Comparison of ENCODE assay signal across 15 cellular contexts in the genomic region with DNA sequence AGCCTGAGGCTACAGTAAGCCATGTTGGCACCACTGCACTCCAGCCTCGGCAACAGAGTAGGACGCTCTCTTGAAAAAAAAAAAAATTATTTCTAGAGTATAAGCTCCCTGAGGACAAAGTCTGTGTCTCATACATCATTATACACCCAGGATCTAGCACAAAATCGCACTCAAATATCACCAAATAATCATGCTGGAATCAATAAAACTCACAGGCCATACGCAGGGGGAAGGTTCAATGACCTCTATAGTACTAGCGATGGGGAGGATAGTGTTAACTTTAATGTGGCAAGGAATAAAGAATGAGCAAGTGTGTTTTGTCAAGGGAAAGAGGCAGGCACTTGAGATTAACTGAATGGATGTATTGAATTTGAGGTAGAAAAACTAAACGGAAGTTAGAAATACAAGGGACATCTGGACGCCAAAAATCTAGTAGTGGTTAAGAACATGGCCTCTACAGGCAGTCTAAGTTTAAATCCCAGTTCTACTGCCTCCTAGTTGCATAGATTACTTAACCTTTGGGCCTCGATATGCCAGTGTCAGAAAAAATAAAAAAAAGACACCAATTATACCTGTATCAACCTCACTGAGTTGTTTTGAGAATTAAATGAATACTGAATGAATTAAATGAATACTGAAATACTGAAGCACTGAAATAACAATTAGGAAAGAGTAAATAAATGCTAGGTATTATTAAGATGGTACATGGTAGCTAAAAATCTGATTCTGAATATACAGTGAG. TPM values are rescaled to one million over a fixed set of nuclear protein-coding genes. Genes with fewer than 3 reads are reported as not detected.
DNase-seq lines count a peak whose midpoint lies in the region; ATAC-seq and TF ChIP-seq lines count a peak whose summit lies in the region.
"Had no signal": no experiment of that assay in that cellular context is flagged by ENCODE, and none has a peak within 500 bp of the region (broad histone marks: within the 10 kb centered on the region; RNA-seq: fewer than 3 reads in every experiment).

No MANE protein-coding gene starts in this region.

- no peak for DNase-seq in CD4-positive, alpha-beta T cell
- no peak for DNase-seq in HFFc6
- no peak for DNase-seq in chondrocyte (ENCODE audit: low spot score)
- DNase-seq in trophoblast cell = no peak
- no peak for DNase-seq in DMS 273 (lab: John Stamatoyannopoulos, UW; ENCODE audit: unreplicated experiment)
- no peak for DNase-seq in aorta
- DNase-seq in hepatocyte (ENCODE audit: low spot score) = no peak
- DNase-seq: AML-193, DND-41, GDM1, NCI-H1417, NCI-H2029 treated with DMSO at 0.1 percent for 48 hours, NCI-H524 had no signal

- H2BK5ac ChIP-seq in trophoblast cell (ENCODE audit: low read depth, low read length, poor library complexity) = no peak overlapping the region

- H3K27ac Mint-ChIP-seq in CD4-positive, alpha-beta T cell = peak overlapping the region; percentile 1
- H3K27ac Mint-ChIP-seq in HFFc6 (0 out of 2 replicates have a peak overlapping the region, but pooled peaks have one; percentile 48), chondrocyte (ENCODE audit: unreplicated experiment) (peak overlapping the region; percentile 42)
- H3K27ac Mint-ChIP-seq: GM23338 had no signal

- no peaks in the 10 kb centered on the region for H3K27me3 Mint-ChIP-seq in CD4-positive, alpha-beta T cell
- H3K27me3 Mint-ChIP-seq in HFFc6 (ENCODE audit: insufficient read depth) = no peaks in the 10 kb centered on the region
- no peaks in the 10 kb centered on the region for H3K27me3 Mint-ChIP-seq in chondrocyte (ENCODE audit: low read depth)

- no peak overlapping the region for H2AK5ac ChIP-seq in trophoblast cell (ENCODE audit: low read length)

- H3K79me2 ChIP-seq in trophoblast cell (ENCODE audit: control insufficient read depth, insufficient read depth, low read length, poor library complexity) = peaks cover 16% of the 10 kb centered on the region
- H3K79me2 ChIP-seq in hepatocyte = peaks cover 100% of the 10 kb centered on the region

- no peak overlapping the region for H4K91ac ChIP-seq in trophoblast cell (ENCODE audit: low read depth, low read length)

- H3K4me3 Mint-ChIP-seq in CD4-positive, alpha-beta T cell = peak overlapping the region; percentile 1
- H3K4me3 Mint-ChIP-seq in HFFc6 (no peak overlapping the region), chondrocyte (ENCODE audit: unreplicated experiment) (no peak overlapping the region)
- H3K4me3 Mint-ChIP-seq: GM23338 had no signal

- no peak overlapping the region for H2BK120ac ChIP-seq in trophoblast cell (ENCODE audit: insufficient read depth, low read length, poor library complexity)

- H3K23ac ChIP-seq in trophoblast cell (ENCODE audit: low read length) = no peak overlapping the region

- no peaks in the 10 kb centered on the region for H3K4me1 ChIP-seq in trophoblast cell (ENCODE audit: control insufficient read depth in 1 of 2, insufficient read depth in 2 of 2, low read length in 2 of 2)
- H3K4me1 ChIP-seq in aorta (ENCODE audit: control insufficient read depth in 1 of 2, insufficient read depth in 2 of 2, low read length in 2 of 2) = peaks cover 0 to 2% of the 10 kb centered on the region in 2 donors
- H3K4me1 ChIP-seq in hepatocyte (ENCODE audit: insufficient read depth) = no peaks in the 10 kb centered on the region

- intact Hi-C loops in CD4-positive, alpha-beta T cell (cut with DNase I, micrococcal nuclease) = loop anchor here (5.0 to 10.0 kb wide), 5 partner anchors 39 to 1184 kb away; a partner anchor contains a TSS
- intact Hi-C loops in aorta (cut with DNase I) = no loop called here

- H3K9me2 ChIP-seq in hepatocyte (replicated peaks; ENCODE audit: insufficient read depth) = no peaks in the 10 kb centered on the region

- H2AFZ ChIP-seq in trophoblast cell (ENCODE audit: insufficient read depth, low read length, poor library complexity) (no peak overlapping the region), hepatocyte (no peak overlapping the region)
- H2AFZ ChIP-seq: GM23338 had no signal

- H3K79me1 ChIP-seq in trophoblast cell (ENCODE audit: low read length) = peaks cover 9% of the 10 kb centered on the region

- H3K36me3 ChIP-seq in trophoblast cell (ENCODE audit: control insufficient read depth in 1 of 2, insufficient read depth in 2 of 2, low read length in 2 of 2) (peaks cover 2 to 6% of the 10 kb centered on the region in 2 experiments), aorta (ENCODE audit: control insufficient read depth in 1 of 2, insufficient read depth in 2 of 2, low read length in 1 of 2) (peaks cover 0 to 2% of the 10 kb centered on the region in 2 donors), hepatocyte (replicated peaks; ENCODE audit: insufficient read depth, low read depth) (no peaks in the 10 kb centered on the region)

- H3K4me2 ChIP-seq in trophoblast cell (ENCODE audit: low read length) (no peak overlapping the region), hepatocyte (no peak overlapping the region)
- H3K4me2 ChIP-seq: GM23338 had no signal

- H3K9me3 Mint-ChIP-seq in CD4-positive, alpha-beta T cell = no peaks in the 10 kb centered on the region
- H3K9me3 Mint-ChIP-seq in HFFc6 (no peaks in the 10 kb centered on the region), chondrocyte (ENCODE audit: low read depth) (no peaks in the 10 kb centered on the region)
- H3K9me3 Mint-ChIP-seq: GM23338 had no signal

- H3K36me3 Mint-ChIP-seq in CD4-positive, alpha-beta T cell (ENCODE audit: low read depth) = peaks cover 37% of the 10 kb centered on the region
- H3K36me3 Mint-ChIP-seq in HFFc6 (ENCODE audit: low read depth) = peaks cover 24% of the 10 kb centered on the region
- H3K36me3 Mint-ChIP-seq in chondrocyte (ENCODE audit: low read depth) = peaks cover 5% of the 10 kb centered on the region

- H2BK12ac ChIP-seq in trophoblast cell (ENCODE audit: low read length) = no peak overlapping the region

- no peak overlapping the region for H3K27ac ChIP-seq in CD4-positive, alpha-beta T cell (ENCODE audit: low read depth, low read length)
- H3K27ac ChIP-seq in trophoblast cell (ENCODE audit: low read depth, low read length) (no peak overlapping the region), aorta (ENCODE audit: low read depth in 1 of 2, low read length in 2 of 2) (no peak overlapping the region), hepatocyte (no peak overlapping the region)

- TF ChIP-seq CTCF in CD4-positive, alpha-beta T cell (IDR thresholded peaks at IDR 0.05) = no peak
- TF ChIP-seq CTCF in HFFc6 (IDR thresholded peaks at IDR 0.05) (no peak), chondrocyte (IDR thresholded peaks at IDR 0.05) (no peak), hepatocyte (IDR thresholded peaks at IDR 0.05; ENCODE audit: poor library complexity) (no peak)

- H3K18ac ChIP-seq in trophoblast cell (ENCODE audit: low read length) = no peak overlapping the region

- no peak overlapping the region for H4K8ac ChIP-seq in trophoblast cell (ENCODE audit: low read depth, low read length)

- no CpG with 5 or more reads among the region's 8 CpGs for WGBS in trophoblast cell (ENCODE audit: extremely low coverage, insufficient coverage, insufficient read length)
- WGBS in aorta, 2 donors = 76 to 85% methylated on average over 8 of the region's 8 CpGs
- WGBS in hepatocyte (ENCODE audit: low lambda C conversion rate, missing lambda C conversion rate) = 96% methylated on average over 8 of the region's 8 CpGs

- H4K12ac ChIP-seq in trophoblast cell (ENCODE audit: low read depth, low read length) = no peak overlapping the region

- H3K4ac ChIP-seq in trophoblast cell (ENCODE audit: low read depth, low read length) = peak overlapping the region; percentile 53

- no peak overlapping the region for H3K14ac ChIP-seq in trophoblast cell (ENCODE audit: low read length)

- peaks cover 71% of the 10 kb centered on the region for H4K20me1 ChIP-seq in hepatocyte (ENCODE audit: insufficient read depth, poor library complexity, severe bottlenecking)

- H3K27me3 ChIP-seq in CD4-positive, alpha-beta T cell (ENCODE audit: control insufficient read depth, insufficient read depth, low read length) = no peaks in the 10 kb centered on the region
- no peaks in the 10 kb centered on the region for H3K27me3 ChIP-seq in trophoblast cell (ENCODE audit: insufficient read depth, low read length)
- H3K27me3 ChIP-seq in aorta (ENCODE audit: control insufficient read depth in 1 of 2, insufficient read depth in 2 of 2, low read length in 1 of 2) = no peaks in the 10 kb centered on the region
- no peaks in the 10 kb centered on the region for H3K27me3 ChIP-seq in hepatocyte

- H3K4me3 ChIP-seq in trophoblast cell (ENCODE audit: low read depth, low read length) (no peak overlapping the region), aorta (ENCODE audit: low read length in 2 of 2) (no peak overlapping the region), hepatocyte (no peak overlapping the region)
- H3K4me3 ChIP-seq: GM23338 had no signal

- H3K9ac ChIP-seq in trophoblast cell (ENCODE audit: low read length) = no peak overlapping the region

- POLR2A ChIA-PET in CD4-positive, alpha-beta T cell (lab: Charles Lee) = interaction anchor here (0.8 kb wide), 1 partner anchor 756 kb away, joined by 3 read pairs; no protein-coding TSS in a partner anchor

- ATAC-seq in CD4-positive, alpha-beta T cell (ENCODE audit: poor library complexity) = no peak
- no peak for ATAC-seq in aorta (ENCODE audit: low FRiP score)
- no peak for ATAC-seq in GM21528 (IDR thresholded peaks at IDR 0.05; ENCODE audit: low FRiP score, unreplicated experiment)
- ATAC-seq: GM23338 had no signal

- H3K4me1 Mint-ChIP-seq in CD4-positive, alpha-beta T cell (ENCODE audit: low read depth) = peaks cover 58% of the 10 kb centered on the region
- H3K4me1 Mint-ChIP-seq in HFFc6 (ENCODE audit: low read depth) (peaks cover 33% of the 10 kb centered on the region), chondrocyte (ENCODE audit: low read depth) (peaks cover 29% of the 10 kb centered on the region)

- CTCF ChIA-PET in CD4-positive, alpha-beta T cell (lab: Charles Lee) = no interaction called here

- H3K9me3 ChIP-seq in CD4-positive, alpha-beta T cell (ENCODE audit: control insufficient read depth, low read length) = no peaks in the 10 kb centered on the region
- no peaks in the 10 kb centered on the region for H3K9me3 ChIP-seq in trophoblast cell (ENCODE audit: insufficient read depth, low read depth, low read length)
- no peaks in the 10 kb centered on the region for H3K9me3 ChIP-seq in aorta (ENCODE audit: control insufficient read depth, low read length)
- no peaks in the 10 kb centered on the region for H3K9me3 ChIP-seq in hepatocyte (ENCODE audit: low read depth)

RNA-seq across cellular contexts. Expression of a gene that starts 4.4 kb away (rescaled TPM):
- total RNA-seq in CD4-positive, alpha-beta T cell = 10 to 100 TPM in 1 of 2 experiments, 1 to 10 TPM in 1; 9.8 to 12.1 TPM
- total RNA-seq in HFFc6 (2021; fragmentation: NEBNext Ultra II Directional; extraction: Animal tissue kit (Norgen Biotek cat#: 25700)) = 10 to 100 TPM in 1 of 6 experiments, 1 to 10 TPM in 5; 6.5 to 10.0 (median 7.5) TPM
- total RNA-seq in chondrocyte (4.4 to 8.5 TPM (median 5.3 TPM) in 3 replicates), aorta (10 to 100 TPM in 1 of 2 donors, 1 to 10 TPM in 1; 9.7 to 10.1 TPM), hepatocyte (14.0 and 19.5 TPM in 2 replicates)
- 4.1 and 4.5 TPM in 2 replicates for polyA plus RNA-seq in trophoblast cell (2013)
- polyA plus RNA-seq in aorta (10 to 100 TPM in 1 of 2 donors, 1 to 10 TPM in 1; 7.1 to 20.2 TPM), hepatocyte (5.2 and 9.1 TPM in 2 replicates)

RNA-seq across cellular contexts. Expression of a gene that starts 5.2 kb away (rescaled TPM):
- total RNA-seq in CD4-positive, alpha-beta T cell = 10 to 100 TPM; 15.1 to 16.9 TPM
- total RNA-seq in HFFc6 (2021; fragmentation: NEBNext Ultra II Directional; extraction: Animal tissue kit (Norgen Biotek cat#: 25700)) = 10 to 100 TPM; 34.5 to 40.6 (median 38.6) TPM
- total RNA-seq in chondrocyte = 39.5 to 46.5 TPM (median 41.5 TPM) in 3 replicates
- 17.1 and 18.4 TPM in 2 replicates for polyA plus RNA-seq in trophoblast cell (2013)
- total RNA-seq in aorta = 10 to 100 TPM; 52.2 to 64.5 TPM
- 10 to 100 TPM; 11.4 to 13.0 TPM for polyA plus RNA-seq in aorta
- 47.6 and 53.8 TPM in 2 replicates for total RNA-seq in hepatocyte
- polyA plus RNA-seq in hepatocyte = 9.1 and 10.1 TPM in 2 replicates

Comparison
In these comparisons a context has a peak if more than half of its experiments do, and no peak if none do; other contexts are left out.
1. intact Hi-C loops: an anchor here in CD4-positive, alpha-beta T cell (5.0 to 10.0 kb wide); none called in aorta.